In the genomic region with DNA sequence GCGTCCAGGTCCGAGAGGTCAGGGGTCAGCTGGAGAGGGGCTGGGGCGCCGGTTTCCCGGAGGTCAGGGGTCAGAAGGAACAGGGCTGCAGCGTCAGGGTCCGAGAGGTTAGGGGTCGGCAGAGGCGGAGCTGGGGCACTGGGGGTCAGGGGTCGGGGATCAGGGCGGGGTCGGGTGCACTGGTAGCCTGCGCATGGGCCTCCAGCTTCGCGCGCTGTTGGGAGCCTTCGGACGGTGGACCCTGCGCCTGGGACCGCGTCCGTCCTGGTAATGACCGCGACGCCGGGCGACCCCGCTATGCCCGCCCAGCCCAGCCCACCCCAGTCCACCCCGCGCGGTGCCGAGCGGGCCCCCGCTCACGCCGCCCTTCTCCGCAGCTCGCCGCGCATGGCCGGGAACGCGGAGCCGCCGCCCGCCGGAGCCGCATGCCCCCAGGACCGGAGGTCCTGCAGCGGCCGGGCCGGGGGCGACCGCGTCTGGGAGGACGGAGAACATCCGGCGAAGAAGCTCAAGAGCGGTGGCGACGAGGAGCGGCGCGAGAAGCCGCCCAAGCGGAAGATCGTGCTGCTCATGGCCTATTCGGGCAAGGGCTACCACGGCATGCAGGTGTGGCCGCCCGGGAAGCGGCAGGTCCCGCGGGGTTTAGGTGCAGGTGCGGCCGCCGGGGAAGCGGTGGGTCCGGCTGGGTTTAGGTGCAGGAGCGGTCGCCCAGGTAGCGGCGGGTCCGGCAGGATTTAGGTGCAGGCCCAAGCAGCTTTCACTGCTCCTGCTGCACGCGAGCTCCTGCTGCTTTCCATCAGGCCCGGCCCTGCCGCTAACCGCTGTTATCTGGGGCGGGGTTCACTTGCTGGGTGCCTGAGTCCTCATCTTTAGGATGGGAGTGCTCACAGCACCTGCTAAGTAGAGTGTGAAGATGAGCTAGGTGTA, we compare ENCODE assay signal across 1 cellular context.
A peak's percentile ranks its signal among the peaks of the same experiment; 100 is the strongest.
TF ChIP-seq lines count a peak whose summit lies in the region.

No MANE protein-coding gene starts in this region.

TF ChIP-seq in HepG2, 621 proteins besides CTCF, POLR2A, EP300 and RAD21 (continued from another document and continues in another):
- TF ChIP-seq, protein P1, sequence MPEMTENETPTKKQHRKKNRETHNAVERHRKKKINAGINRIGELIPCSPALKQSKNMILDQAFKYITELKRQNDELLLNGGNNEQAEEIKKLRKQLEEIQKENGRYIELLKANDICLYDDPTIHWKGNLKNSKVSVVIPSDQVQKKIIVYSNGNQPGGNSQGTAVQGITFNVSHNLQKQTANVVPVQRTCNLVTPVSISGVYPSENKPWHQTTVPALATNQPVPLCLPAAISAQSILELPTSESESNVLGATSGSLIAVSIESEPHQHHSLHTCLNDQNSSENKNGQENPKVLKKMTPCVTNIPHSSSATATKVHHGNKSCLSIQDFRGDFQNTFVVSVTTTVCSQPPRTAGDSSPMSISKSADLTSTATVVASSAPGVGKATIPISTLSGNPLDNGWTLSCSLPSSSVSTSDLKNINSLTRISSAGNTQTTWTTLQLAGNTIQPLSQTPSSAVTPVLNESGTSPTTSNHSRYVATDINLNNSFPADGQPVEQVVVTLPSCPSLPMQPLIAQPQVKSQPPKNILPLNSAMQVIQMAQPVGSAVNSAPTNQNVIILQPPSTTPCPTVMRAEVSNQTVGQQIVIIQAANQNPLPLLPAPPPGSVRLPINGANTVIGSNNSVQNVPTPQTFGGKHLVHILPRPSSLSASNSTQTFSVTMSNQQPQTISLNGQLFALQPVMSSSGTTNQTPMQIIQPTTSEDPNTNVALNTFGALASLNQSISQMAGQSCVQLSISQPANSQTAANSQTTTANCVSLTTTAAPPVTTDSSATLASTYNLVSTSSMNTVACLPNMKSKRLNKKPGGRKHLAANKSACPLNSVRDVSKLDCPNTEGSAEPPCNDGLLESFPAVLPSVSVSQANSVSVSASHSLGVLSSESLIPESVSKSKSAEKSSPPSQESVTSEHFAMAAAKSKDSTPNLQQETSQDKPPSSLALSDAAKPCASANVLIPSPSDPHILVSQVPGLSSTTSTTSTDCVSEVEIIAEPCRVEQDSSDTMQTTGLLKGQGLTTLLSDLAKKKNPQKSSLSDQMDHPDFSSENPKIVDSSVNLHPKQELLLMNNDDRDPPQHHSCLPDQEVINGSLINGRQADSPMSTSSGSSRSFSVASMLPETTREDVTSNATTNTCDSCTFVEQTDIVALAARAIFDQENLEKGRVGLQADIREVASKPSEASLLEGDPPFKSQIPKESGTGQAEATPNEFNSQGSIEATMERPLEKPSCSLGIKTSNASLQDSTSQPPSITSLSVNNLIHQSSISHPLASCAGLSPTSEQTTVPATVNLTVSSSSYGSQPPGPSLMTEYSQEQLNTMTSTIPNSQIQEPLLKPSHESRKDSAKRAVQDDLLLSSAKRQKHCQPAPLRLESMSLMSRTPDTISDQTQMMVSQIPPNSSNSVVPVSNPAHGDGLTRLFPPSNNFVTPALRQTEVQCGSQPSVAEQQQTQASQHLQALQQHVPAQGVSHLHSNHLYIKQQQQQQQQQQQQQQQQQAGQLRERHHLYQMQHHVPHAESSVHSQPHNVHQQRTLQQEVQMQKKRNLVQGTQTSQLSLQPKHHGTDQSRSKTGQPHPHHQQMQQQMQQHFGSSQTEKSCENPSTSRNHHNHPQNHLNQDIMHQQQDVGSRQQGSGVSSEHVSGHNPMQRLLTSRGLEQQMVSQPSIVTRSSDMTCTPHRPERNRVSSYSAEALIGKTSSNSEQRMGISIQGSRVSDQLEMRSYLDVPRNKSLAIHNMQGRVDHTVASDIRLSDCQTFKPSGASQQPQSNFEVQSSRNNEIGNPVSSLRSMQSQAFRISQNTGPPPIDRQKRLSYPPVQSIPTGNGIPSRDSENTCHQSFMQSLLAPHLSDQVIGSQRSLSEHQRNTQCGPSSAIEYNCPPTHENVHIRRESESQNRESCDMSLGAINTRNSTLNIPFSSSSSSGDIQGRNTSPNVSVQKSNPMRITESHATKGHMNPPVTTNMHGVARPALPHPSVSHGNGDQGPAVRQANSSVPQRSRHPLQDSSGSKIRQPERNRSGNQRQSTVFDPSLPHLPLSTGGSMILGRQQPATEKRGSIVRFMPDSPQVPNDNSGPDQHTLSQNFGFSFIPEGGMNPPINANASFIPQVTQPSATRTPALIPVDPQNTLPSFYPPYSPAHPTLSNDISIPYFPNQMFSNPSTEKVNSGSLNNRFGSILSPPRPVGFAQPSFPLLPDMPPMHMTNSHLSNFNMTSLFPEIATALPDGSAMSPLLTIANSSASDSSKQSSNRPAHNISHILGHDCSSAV (CRISPR knock-in tag; IDR thresholded peaks at IDR 0.05; ENCODE audit: borderline replicate concordance) = no peak
- TF ChIP-seq TCF7L2 (IDR thresholded peaks at IDR 0.05; ENCODE audit: low read depth, low read length) (no peak), ZNF567 (CRISPR knock-in tag; IDR thresholded peaks at IDR 0.05; ENCODE audit: borderline replicate concordance) (no peak), AHR (CRISPR knock-in tag; IDR thresholded peaks at IDR 0.05) (no peak), ISL2 (CRISPR knock-in tag; IDR thresholded peaks at IDR 0.05) (no peak), CBX5 (CRISPR knock-in tag; IDR thresholded peaks at IDR 0.05; ENCODE audit: borderline replicate concordance) (no peak), ZNF275 (CRISPR knock-in tag; IDR thresholded peaks at IDR 0.05; ENCODE audit: borderline replicate concordance) (0 out of 2 replicates have a peak, but pooled peaks have one; percentile 9), NR2C2 (CRISPR knock-in tag; IDR thresholded peaks at IDR 0.05; ENCODE audit: borderline replicate concordance) (peak; percentile 97), HINFP (CRISPR knock-in tag; IDR thresholded peaks at IDR 0.05; ENCODE audit: low read depth) (no peak), ZKSCAN1 (IDR thresholded peaks at IDR 0.05; ENCODE audit: low read length) (no peak), ZNF790 (CRISPR knock-in tag; IDR thresholded peaks at IDR 0.05; ENCODE audit: borderline replicate concordance) (no peak), SALL1 (CRISPR knock-in tag; IDR thresholded peaks at IDR 0.05) (peak; percentile 54), POGZ (CRISPR knock-in tag; IDR thresholded peaks at IDR 0.05) (no peak), ZNF101 (CRISPR knock-in tag; IDR thresholded peaks at IDR 0.05; ENCODE audit: borderline replicate concordance, low read depth) (no peak), SMARCC2 (IDR thresholded peaks at IDR 0.05) (no peak), ZNF350 (CRISPR knock-in tag; IDR thresholded peaks at IDR 0.05; ENCODE audit: borderline replicate concordance, low read depth) (0 out of 2 replicates have a peak, but pooled peaks have one; percentile 5), ZNF136 (CRISPR knock-in tag; IDR thresholded peaks at IDR 0.05; ENCODE audit: low read depth) (no peak), PREB (CRISPR knock-in tag; IDR thresholded peaks at IDR 0.05) (no peak), SIX4 (CRISPR knock-in tag; IDR thresholded peaks at IDR 0.05) (no peak), RARA (CRISPR knock-in tag; IDR thresholded peaks at IDR 0.05) (no peak), ZNF576 (CRISPR knock-in tag; IDR thresholded peaks at IDR 0.05) (no peak), EZH2 (conservative IDR thresholded peaks at IDR 0.05; ENCODE audit: low read depth, low read length) (no peak), ZNF20 (CRISPR knock-in tag; IDR thresholded peaks at IDR 0.05) (no peak), ETS1 (CRISPR knock-in tag; IDR thresholded peaks at IDR 0.05) (no peak), SMARCE1 (IDR thresholded peaks at IDR 0.05; ENCODE audit: borderline replicate concordance) (no peak), SRY (CRISPR knock-in tag; IDR thresholded peaks at IDR 0.05) (no peak), ATF7-NPFF (CRISPR knock-in tag; IDR thresholded peaks at IDR 0.05; ENCODE audit: low read depth) (peak; percentile 55; the same call in 1 of the 2 replicates), NKX3-1 (CRISPR knock-in tag; IDR thresholded peaks at IDR 0.05) (no peak), RBAK (CRISPR knock-in tag; IDR thresholded peaks at IDR 0.05) (no peak), HCFC1 (IDR thresholded peaks at IDR 0.05; ENCODE audit: low read depth, low read length) (no peak), CC2D1A (CRISPR knock-in tag; IDR thresholded peaks at IDR 0.05) (no peak)
- TF ChIP-seq, protein P2, sequence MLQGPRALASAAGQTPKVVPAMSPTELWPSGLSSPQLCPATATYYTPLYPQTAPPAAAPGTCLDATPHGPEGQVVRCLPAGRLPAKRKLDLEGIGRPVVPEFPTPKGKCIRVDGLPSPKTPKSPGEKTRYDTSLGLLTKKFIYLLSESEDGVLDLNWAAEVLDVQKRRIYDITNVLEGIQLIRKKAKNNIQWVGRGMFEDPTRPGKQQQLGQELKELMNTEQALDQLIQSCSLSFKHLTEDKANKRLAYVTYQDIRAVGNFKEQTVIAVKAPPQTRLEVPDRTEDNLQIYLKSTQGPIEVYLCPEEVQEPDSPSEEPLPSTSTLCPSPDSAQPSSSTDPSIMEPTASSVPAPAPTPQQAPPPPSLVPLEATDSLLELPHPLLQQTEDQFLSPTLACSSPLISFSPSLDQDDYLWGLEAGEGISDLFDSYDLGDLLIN (CRISPR knock-in tag; IDR thresholded peaks at IDR 0.05; ENCODE audit: borderline replicate concordance) = no peak
- TF ChIP-seq, protein P3, sequence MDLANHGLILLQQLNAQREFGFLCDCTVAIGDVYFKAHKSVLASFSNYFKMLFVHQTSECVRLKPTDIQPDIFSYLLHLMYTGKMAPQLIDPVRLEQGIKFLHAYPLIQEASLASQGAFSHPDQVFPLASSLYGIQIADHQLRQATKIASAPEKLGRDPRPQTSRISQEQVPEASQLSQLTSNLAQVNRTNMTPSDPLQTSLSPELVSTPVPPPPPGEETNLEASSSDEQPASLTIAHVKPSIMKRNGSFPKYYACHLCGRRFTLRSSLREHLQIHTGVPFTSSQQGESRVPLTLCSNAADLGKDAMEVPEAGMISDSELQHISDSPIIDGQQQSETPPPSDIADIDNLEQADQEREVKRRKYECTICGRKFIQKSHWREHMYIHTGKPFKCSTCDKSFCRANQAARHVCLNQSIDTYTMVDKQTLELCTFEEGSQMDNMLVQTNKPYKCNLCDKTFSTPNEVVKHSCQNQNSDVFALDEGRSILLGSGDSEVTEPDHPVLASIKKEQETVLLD (CRISPR knock-in tag; IDR thresholded peaks at IDR 0.05; ENCODE audit: low read depth) = 0 out of 2 replicates have a peak, but pooled peaks have one; percentile 9
- TF ChIP-seq, protein P4, sequence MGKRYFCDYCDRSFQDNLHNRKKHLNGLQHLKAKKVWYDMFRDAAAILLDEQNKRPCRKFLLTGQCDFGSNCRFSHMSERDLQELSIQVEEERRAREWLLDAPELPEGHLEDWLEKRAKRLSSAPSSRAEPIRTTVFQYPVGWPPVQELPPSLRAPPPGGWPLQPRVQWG (CRISPR knock-in tag; IDR thresholded peaks at IDR 0.05; ENCODE audit: borderline replicate concordance, low read depth) = no peak
- TF ChIP-seq, protein P5, sequence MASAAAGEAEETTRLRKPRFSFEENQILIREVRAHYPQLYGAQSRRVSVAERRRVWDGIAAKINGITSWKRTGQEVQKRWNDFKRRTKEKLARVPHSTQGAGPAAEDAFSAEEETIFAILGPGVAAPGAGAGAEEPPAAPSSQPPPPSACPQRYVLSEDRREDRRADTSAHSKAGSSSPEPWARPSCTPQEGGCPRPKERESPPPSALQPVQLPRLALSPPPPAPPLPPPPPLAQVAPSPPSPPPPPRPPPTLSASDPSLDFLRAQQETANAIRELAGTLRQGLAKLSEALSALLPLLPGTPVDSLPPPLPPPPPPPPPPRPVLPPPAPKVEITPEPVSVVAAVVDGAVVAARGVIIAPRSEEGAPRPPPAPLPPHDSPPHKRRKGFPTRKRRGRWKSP (CRISPR knock-in tag; IDR thresholded peaks at IDR 0.05) = 0 out of 2 replicates have a peak, but pooled peaks have one; percentile 5
- TF ChIP-seq, protein P6, sequence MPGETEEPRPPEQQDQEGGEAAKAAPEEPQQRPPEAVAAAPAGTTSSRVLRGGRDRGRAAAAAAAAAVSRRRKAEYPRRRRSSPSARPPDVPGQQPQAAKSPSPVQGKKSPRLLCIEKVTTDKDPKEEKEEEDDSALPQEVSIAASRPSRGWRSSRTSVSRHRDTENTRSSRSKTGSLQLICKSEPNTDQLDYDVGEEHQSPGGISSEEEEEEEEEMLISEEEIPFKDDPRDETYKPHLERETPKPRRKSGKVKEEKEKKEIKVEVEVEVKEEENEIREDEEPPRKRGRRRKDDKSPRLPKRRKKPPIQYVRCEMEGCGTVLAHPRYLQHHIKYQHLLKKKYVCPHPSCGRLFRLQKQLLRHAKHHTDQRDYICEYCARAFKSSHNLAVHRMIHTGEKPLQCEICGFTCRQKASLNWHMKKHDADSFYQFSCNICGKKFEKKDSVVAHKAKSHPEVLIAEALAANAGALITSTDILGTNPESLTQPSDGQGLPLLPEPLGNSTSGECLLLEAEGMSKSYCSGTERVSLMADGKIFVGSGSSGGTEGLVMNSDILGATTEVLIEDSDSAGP (CRISPR knock-in tag; IDR thresholded peaks at IDR 0.05; ENCODE audit: borderline replicate concordance) = no peak
